In genomic region chr9:2677927-2678889, GRCh38 we compare ENCODE assay signal across 21 cellular contexts. TPM values are rescaled to one million over a fixed set of nuclear protein-coding genes. Genes with fewer than 3 reads are reported as not detected.
DNase-seq lines count a peak whose midpoint lies in the region; ATAC-seq, FAIRE-seq and TF ChIP-seq lines count a peak whose summit lies in the region.
"Had no signal": no experiment of that assay in that cellular context is flagged by ENCODE, and none has a peak within 500 bp of the region (broad histone marks: within the 10 kb centered on the region; RNA-seq: fewer than 3 reads in every experiment).

No MANE protein-coding gene starts in this region.

- no TSS peak for BruUV-seq in PC-3 (replicated peaks; lab: Mats Ljungman, UMichigan)

- H3K4me2 ChIP-seq in PC-3 (ENCODE audit: low read length), result no peak overlapping the region
- H3K4me2 ChIP-seq: PC-9 had no signal

- CTCF ChIA-PET in PC-3 (lab: Charles Lee), result no interaction called here

- TF ChIP-seq CTCF in PC-3 (conservative IDR thresholded peaks at IDR 0.05; ENCODE audit: low read depth, low read length) (no peak), D721Med (IDR thresholded peaks at IDR 0.05; ENCODE audit: insufficient read depth, missing control alignments) (no peak)

- H3K9ac ChIP-seq in PC-3 (ENCODE audit: low read length), result no peak overlapping the region

- H2AFZ ChIP-seq in PC-3 (ENCODE audit: low read length), result no peak overlapping the region
- H2AFZ ChIP-seq: PC-9 had no signal

- TF ChIP-seq POLR2A in GM12891 (IDR thresholded peaks at IDR 0.05; ENCODE audit: low read depth, low read length), result no peak

- H3K27me3 ChIP-seq in PC-3 (ENCODE audit: low read length), result no peaks in the 10 kb centered on the region
- H3K27me3 ChIP-seq: tibial nerve had no signal

- ATAC-seq in Right ventricle myocardium inferior (peak; percentile 64), PC-3 (no peak), GM21529 (IDR thresholded peaks at IDR 0.05; ENCODE audit: unreplicated experiment) (no peak)

- H3K79me2 ChIP-seq in PC-3 (ENCODE audit: low read length), result no peaks in the 10 kb centered on the region

- intact Hi-C loops in Right ventricle myocardium inferior (cut with DNase I) (no loop called here), cardiac septum (cut with DNase I) (no loop called here), PC-3 (cut with micrococcal nuclease) (no loop called here)

- no peak overlapping the region for H3K27ac ChIP-seq in PC-3 (ENCODE audit: low read length)
- H3K27ac ChIP-seq: PC-9, tibial nerve, WERI-Rb-1 had no signal

- no peaks in the 10 kb centered on the region; the same call in 1 of the 2 replicates for H3K4me1 ChIP-seq in PC-3 (ENCODE audit: insufficient read depth, low read length)
- H3K4me1 ChIP-seq: tibial nerve had no signal

- DNase-seq in Right ventricle myocardium inferior (ENCODE audit: missing footprints), result no peak
- DNase-seq in cardiac septum (ENCODE audit: low spot score), result no peak
- peak; percentile 12 for DNase-seq in PC-3
- peak; percentile 11 for DNase-seq in fibroblast of peridontal ligament (ENCODE audit: extremely low read depth)
- no peak for DNase-seq in DMS79 treated with DMSO at 0.1 percent for 48 hours (lab: John Stamatoyannopoulos, UW)
- no peak for DNase-seq in D721Med (ENCODE audit: insufficient read length, low spot score)
- no peak for DNase-seq in GM12891 (ENCODE audit: insufficient read length, low spot score)
- DNase-seq: amniotic stem cell; CD8-positive, alpha-beta memory T cell; GDM1; head of caudate nucleus; NCI-H345; PC-9; WERI-Rb-1 had no signal

- H4K20me1 ChIP-seq in PC-3 (ENCODE audit: low read length), result no peaks in the 10 kb centered on the region

- POLR2A ChIA-PET in PC-3 (lab: Charles Lee; ENCODE audit: unreplicated experiment), result no interaction called here

- no peaks in the 10 kb centered on the region for H3K9me3 ChIP-seq in PC-3 (ENCODE audit: low read length)
- H3K9me3 ChIP-seq: tibial nerve had no signal

- FAIRE-seq in D721Med (lab: Jason Lieb, UNC) (no peak), GM12891 (lab: Jason Lieb, UNC) (no peak)

- no peaks in the 10 kb centered on the region for H3F3A ChIP-seq in PC-3 (ENCODE audit: low read length, unreplicated experiment)

- H3K4me3 ChIP-seq in PC-3 (ENCODE audit: low read length), result no peak overlapping the region
- H3K4me3 ChIP-seq: PC-9, tibial nerve had no signal

- H3K36me3 ChIP-seq in PC-3 (ENCODE audit: low read depth, low read length), result no peaks in the 10 kb centered on the region
- H3K36me3 ChIP-seq: tibial nerve, WERI-Rb-1 had no signal

- H3K9me2 ChIP-seq in PC-3 (replicated peaks; ENCODE audit: low read length), result no peaks in the 10 kb centered on the region

TF ChIP-seq in GM12891, 5 proteins besides CTCF, POLR2A, EP300 and RAD21:
- TF ChIP-seq POLR2AphosphoS5 (IDR thresholded peaks at IDR 0.05; ENCODE audit: low read depth, low read length), result no peak
- TF ChIP-seq POU2F2 (IDR thresholded peaks at IDR 0.05; ENCODE audit: low read depth, low read length), result no peak
- no peak for TF ChIP-seq SPI1 (IDR thresholded peaks at IDR 0.05; ENCODE audit: low read depth, low read length)
- no peak for TF ChIP-seq PAX5 (IDR thresholded peaks at IDR 0.05; ENCODE audit: insufficient read depth, low read length, severe bottlenecking)
- TF ChIP-seq TAF1 (IDR thresholded peaks at IDR 0.05; ENCODE audit: low read depth, low read length), result no peak

RNA-seq across cellular contexts. Expression of gene KCNV2, which starts 39.1 kb away (rescaled TPM):
- total RNA-seq in Right ventricle myocardium inferior (not detected), cardiac septum (not detected), PC-3 (2014; rRNA removed) (not detected in 2 replicates)
- 0.22 TPM for polyA plus RNA-seq in GM12891 (2012; ENCODE audit: low read depth, missing spikeins)
- total RNA-seq: CD8-positive, alpha-beta memory T cell; cerebellum; endothelial cell of umbilical vein; mononuclear cell; PC-9; skeletal muscle tissue; tibial nerve had no signal
- polyA plus RNA-seq: CD8-positive, alpha-beta memory T cell; endothelial cell of umbilical vein; keratinocyte had no signal

RNA-seq across cellular contexts. Expression of gene VLDLR, which starts 56.6 kb away (rescaled TPM):
- total RNA-seq in Right ventricle myocardium inferior (134 TPM), cardiac septum (127 TPM), PC-3 (2014; rRNA removed) (0.81 and 1.2 TPM in 2 replicates)
- polyA plus RNA-seq in GM12891 (2012; ENCODE audit: low read depth, missing spikeins), result 4.5 TPM

Comparison
In these comparisons a context has a peak if more than half of its experiments do, and no peak if none do; other contexts are left out.
1. DNase-seq: peak in PC-3 (single experiment) and fibroblast of peridontal ligament (single experiment); none in Right ventricle myocardium inferior (single experiment), cardiac septum (single experiment), DMS79 treated with DMSO at 0.1 percent for 48 hours (single experiment), D721Med (single experiment) and GM12891 (single experiment).
2. RNA of gene VLDLR, which starts 56.6 kb away (total RNA-seq): 134 TPM in Right ventricle myocardium inferior (single experiment) and 127 TPM in cardiac septum (single experiment); 0.81 to 1.2 TPM in PC-3; every median in the first group is over 10 times any median in the second.